10 cellular contexts compared by ENCODE assay signal in genomic region chr2:197675711-197676188, GRCh38. TPM values are rescaled to one million over a fixed set of nuclear protein-coding genes. Genes with fewer than 3 reads are reported as not detected.
DNase-seq lines count a peak whose midpoint lies in the region; ATAC-seq and TF ChIP-seq lines count a peak whose summit lies in the region.
"Had no signal": no experiment of that assay in that cellular context is flagged by ENCODE, and none has a peak within 500 bp of the region (broad histone marks: within the 10 kb centered on the region; RNA-seq: fewer than 3 reads in every experiment).

No MANE protein-coding gene starts in this region.

- H3K27ac ChIP-seq in duodenal mucosa (ENCODE audit: low read depth, low read length) (no peak overlapping the region), lower lobe of right lung (peak overlapping the region; percentile 49), subcutaneous abdominal adipose tissue (ENCODE audit: low read depth, low read length) (peak overlapping the region; percentile 84), prostate gland (no peak overlapping the region)

- intact Hi-C loops in lower lobe of right lung (cut with DNase I): no loop called here
- intact Hi-C loops in prostate gland (cut with DNase I): no loop called here

- H3K9ac ChIP-seq in duodenal mucosa (ENCODE audit: low read depth in 1 of 2, low read length in 2 of 2) (no peak overlapping the region), subcutaneous abdominal adipose tissue (ENCODE audit: low read length in 5 of 5) (peak overlapping the region; percentile 28 to 81 (median 78))

- H3K36me3 ChIP-seq in duodenal mucosa (ENCODE audit: control insufficient read depth in 1 of 2, insufficient read depth in 2 of 2, low read length in 2 of 2): no peaks in the 10 kb centered on the region
- no peaks in the 10 kb centered on the region for H3K36me3 ChIP-seq in lower lobe of right lung
- H3K36me3 ChIP-seq in subcutaneous abdominal adipose tissue (ENCODE audit: control insufficient read depth in 5 of 5, insufficient read depth in 5 of 5, low read length in 5 of 5): no peaks in the 10 kb centered on the region
- no peaks in the 10 kb centered on the region for H3K36me3 ChIP-seq in prostate gland

- H3K4me3 ChIP-seq in HFF-Myc (replicated peaks; ENCODE audit: low read depth, low read length): peak overlapping the region; percentile 36
- peak overlapping the region; percentile 29 to 43 for H3K4me3 ChIP-seq in duodenal mucosa (ENCODE audit: low read depth in 1 of 2, low read length in 2 of 2)
- peak overlapping the region; percentile 43 for H3K4me3 ChIP-seq in lower lobe of right lung
- peak overlapping the region; percentile 70 to 79 (median 74) for H3K4me3 ChIP-seq in subcutaneous abdominal adipose tissue (ENCODE audit: low read depth in 1 of 5, low read length in 5 of 5)
- H3K4me3 ChIP-seq in prostate gland: peak overlapping the region in 1 of 2 donors; percentile 16
- H3K4me3 ChIP-seq: GM12878 had no signal

- DNase-seq in HFF-Myc (ENCODE audit: extremely low read depth, low read depth): no peak
- no peak for DNase-seq in lower lobe of right lung
- no peak for DNase-seq in DMS53 (lab: John Stamatoyannopoulos, UW)
- DNase-seq in prostate gland (ENCODE audit: low spot score): no peak
- no peak for DNase-seq in SW 1271 (lab: John Stamatoyannopoulos, UW)
- DNase-seq: left colon had no signal

- ATAC-seq in lower lobe of right lung (no peak), HG02610 (IDR thresholded peaks at IDR 0.05; ENCODE audit: unreplicated experiment) (no peak)
- ATAC-seq: GM12878, left colon had no signal

- H3K4me1 ChIP-seq in duodenal mucosa (ENCODE audit: control insufficient read depth in 1 of 2, insufficient read depth in 2 of 2, low read length in 2 of 2): no peaks in the 10 kb centered on the region
- peaks cover 6% of the 10 kb centered on the region for H3K4me1 ChIP-seq in lower lobe of right lung
- peaks cover 0 to 19% (median 13%) of the 10 kb centered on the region in 5 donors for H3K4me1 ChIP-seq in subcutaneous abdominal adipose tissue (ENCODE audit: control insufficient read depth in 5 of 5, insufficient read depth in 5 of 5, low read length in 5 of 5)
- H3K4me1 ChIP-seq in prostate gland (replicated peaks): no peaks in the 10 kb centered on the region

- WGBS in prostate gland: 24% methylated on average over 6 of the region's 6 CpGs

- no peak for TF ChIP-seq POLR2A in prostate gland (IDR thresholded peaks at IDR 0.05)

- no peaks in the 10 kb centered on the region for H3K27me3 ChIP-seq in duodenal mucosa (ENCODE audit: control insufficient read depth in 1 of 2, insufficient read depth in 2 of 2, low read length in 2 of 2)
- no peaks in the 10 kb centered on the region for H3K27me3 ChIP-seq in lower lobe of right lung (ENCODE audit: low read depth)
- H3K27me3 ChIP-seq in subcutaneous abdominal adipose tissue (ENCODE audit: control insufficient read depth in 5 of 5, insufficient read depth in 4 of 5, low read length in 5 of 5): no peaks in the 10 kb centered on the region
- no peaks in the 10 kb centered on the region for H3K27me3 ChIP-seq in prostate gland (replicated peaks; ENCODE audit: insufficient read depth)

- H3K9me3 ChIP-seq in duodenal mucosa (ENCODE audit: control insufficient read depth in 1 of 2, low read length in 2 of 2) (no peaks in the 10 kb centered on the region), lower lobe of right lung (no peaks in the 10 kb centered on the region), subcutaneous abdominal adipose tissue (ENCODE audit: control insufficient read depth in 5 of 5, low read length in 5 of 5) (no peaks in the 10 kb centered on the region), prostate gland (no peaks in the 10 kb centered on the region)

- no peak for TF ChIP-seq CTCF in HFF-Myc (IDR thresholded peaks at IDR 0.05; ENCODE audit: low read depth, low read length, missing control alignments)
- no peak for TF ChIP-seq CTCF in lower lobe of right lung (IDR thresholded peaks at IDR 0.05)
- TF ChIP-seq CTCF in prostate gland (IDR thresholded peaks at IDR 0.05): no peak

RNA-seq across cellular contexts. Expression of gene RFTN2, which starts 0.4 kb away (rescaled TPM):
- total RNA-seq in lower lobe of right lung: 4.3 TPM
- total RNA-seq in prostate gland: 10 to 100 TPM in 1 of 2 donors, 1 to 10 TPM in 1; 2.3 to 17.5 TPM
- total RNA-seq: GM12878 had no signal

RNA-seq across cellular contexts. Expression of gene MARS2, which starts 29.4 kb away (rescaled TPM):
- total RNA-seq in lower lobe of right lung (5.0 TPM), prostate gland (1 to 10 TPM; 5.9 to 6.9 TPM)

Comparison
In these comparisons a context has a peak if more than half of its experiments do, and no peak if none do; other contexts are left out.
1. H3K27ac ChIP-seq: peak in lower lobe of right lung (single experiment) and subcutaneous abdominal adipose tissue (single experiment); none in duodenal mucosa (single experiment) and prostate gland (0 of 2).
2. H3K9ac ChIP-seq: peak in subcutaneous abdominal adipose tissue (5 of 5); none in duodenal mucosa (0 of 2).